1 cellular context compared by ENCODE assay signal in the genomic region with DNA sequence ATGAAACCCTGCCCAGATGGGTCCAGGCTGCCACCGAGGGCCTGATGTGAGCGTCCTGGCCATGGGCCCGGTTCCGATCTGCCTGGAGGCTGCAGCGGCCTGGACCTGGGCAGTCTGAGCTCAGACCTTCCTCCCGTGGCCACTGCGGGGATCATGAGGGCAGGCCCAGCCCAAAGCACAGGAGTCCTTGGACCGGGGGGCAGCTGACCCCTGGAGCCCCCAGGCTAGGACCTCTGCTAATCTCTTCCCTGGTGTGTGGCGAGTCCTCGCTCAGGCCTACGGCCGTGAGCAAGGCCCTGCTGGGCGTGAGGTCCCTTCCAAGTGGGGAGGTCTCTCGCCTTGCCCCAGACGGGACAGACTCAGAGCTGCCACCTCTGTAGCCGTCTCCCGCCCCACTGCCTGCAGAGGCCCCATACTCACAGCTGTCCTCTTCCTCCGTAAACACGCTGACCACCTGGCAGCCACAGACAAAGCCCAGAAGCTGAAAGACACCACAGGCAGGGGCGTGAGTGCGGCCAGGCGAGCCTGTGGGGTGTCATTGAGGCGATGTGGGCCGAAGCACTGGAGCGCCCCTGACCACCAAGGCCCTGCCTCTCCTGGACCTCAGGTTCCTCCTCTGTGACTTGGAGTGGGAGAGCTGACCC.
TF ChIP-seq lines count a peak whose summit lies in the region.

No MANE protein-coding gene starts in this region.

TF ChIP-seq in WTC11, 78 proteins besides CTCF, POLR2A, EP300 and RAD21 (continued from another document):
- TF ChIP-seq, protein P1, sequence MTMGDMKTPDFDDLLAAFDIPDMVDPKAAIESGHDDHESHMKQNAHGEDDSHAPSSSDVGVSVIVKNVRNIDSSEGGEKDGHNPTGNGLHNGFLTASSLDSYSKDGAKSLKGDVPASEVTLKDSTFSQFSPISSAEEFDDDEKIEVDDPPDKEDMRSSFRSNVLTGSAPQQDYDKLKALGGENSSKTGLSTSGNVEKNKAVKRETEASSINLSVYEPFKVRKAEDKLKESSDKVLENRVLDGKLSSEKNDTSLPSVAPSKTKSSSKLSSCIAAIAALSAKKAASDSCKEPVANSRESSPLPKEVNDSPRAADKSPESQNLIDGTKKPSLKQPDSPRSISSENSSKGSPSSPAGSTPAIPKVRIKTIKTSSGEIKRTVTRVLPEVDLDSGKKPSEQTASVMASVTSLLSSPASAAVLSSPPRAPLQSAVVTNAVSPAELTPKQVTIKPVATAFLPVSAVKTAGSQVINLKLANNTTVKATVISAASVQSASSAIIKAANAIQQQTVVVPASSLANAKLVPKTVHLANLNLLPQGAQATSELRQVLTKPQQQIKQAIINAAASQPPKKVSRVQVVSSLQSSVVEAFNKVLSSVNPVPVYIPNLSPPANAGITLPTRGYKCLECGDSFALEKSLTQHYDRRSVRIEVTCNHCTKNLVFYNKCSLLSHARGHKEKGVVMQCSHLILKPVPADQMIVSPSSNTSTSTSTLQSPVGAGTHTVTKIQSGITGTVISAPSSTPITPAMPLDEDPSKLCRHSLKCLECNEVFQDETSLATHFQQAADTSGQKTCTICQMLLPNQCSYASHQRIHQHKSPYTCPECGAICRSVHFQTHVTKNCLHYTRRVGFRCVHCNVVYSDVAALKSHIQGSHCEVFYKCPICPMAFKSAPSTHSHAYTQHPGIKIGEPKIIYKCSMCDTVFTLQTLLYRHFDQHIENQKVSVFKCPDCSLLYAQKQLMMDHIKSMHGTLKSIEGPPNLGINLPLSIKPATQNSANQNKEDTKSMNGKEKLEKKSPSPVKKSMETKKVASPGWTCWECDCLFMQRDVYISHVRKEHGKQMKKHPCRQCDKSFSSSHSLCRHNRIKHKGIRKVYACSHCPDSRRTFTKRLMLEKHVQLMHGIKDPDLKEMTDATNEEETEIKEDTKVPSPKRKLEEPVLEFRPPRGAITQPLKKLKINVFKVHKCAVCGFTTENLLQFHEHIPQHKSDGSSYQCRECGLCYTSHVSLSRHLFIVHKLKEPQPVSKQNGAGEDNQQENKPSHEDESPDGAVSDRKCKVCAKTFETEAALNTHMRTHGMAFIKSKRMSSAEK (CRISPR knock-in tag; IDR thresholded peaks at IDR 0.05; ENCODE audit: borderline replicate concordance): no peak
- TF ChIP-seq RELA (CRISPR knock-in tag; IDR thresholded peaks at IDR 0.05; ENCODE audit: borderline replicate concordance): no peak
- TF ChIP-seq ZNF232 (CRISPR knock-in tag; IDR thresholded peaks at IDR 0.05): no peak
- no peak for TF ChIP-seq CREM (CRISPR knock-in tag; IDR thresholded peaks at IDR 0.05)
- no peak for TF ChIP-seq NR1H2 (CRISPR knock-in tag; IDR thresholded peaks at IDR 0.05)
- no peak for TF ChIP-seq ETV6 (CRISPR knock-in tag; IDR thresholded peaks at IDR 0.05)
- no peak for TF ChIP-seq ATF1 (CRISPR knock-in tag; IDR thresholded peaks at IDR 0.05)
- no peak for TF ChIP-seq ZNF317 (CRISPR knock-in tag; IDR thresholded peaks at IDR 0.05; ENCODE audit: borderline replicate concordance, low read depth)
- no peak for TF ChIP-seq ZNF121 (CRISPR knock-in tag; IDR thresholded peaks at IDR 0.05)
- TF ChIP-seq ZNF416 (CRISPR knock-in tag; IDR thresholded peaks at IDR 0.05): no peak
- TF ChIP-seq NR2C2 (CRISPR knock-in tag; IDR thresholded peaks at IDR 0.05): no peak
- TF ChIP-seq, protein P2, sequence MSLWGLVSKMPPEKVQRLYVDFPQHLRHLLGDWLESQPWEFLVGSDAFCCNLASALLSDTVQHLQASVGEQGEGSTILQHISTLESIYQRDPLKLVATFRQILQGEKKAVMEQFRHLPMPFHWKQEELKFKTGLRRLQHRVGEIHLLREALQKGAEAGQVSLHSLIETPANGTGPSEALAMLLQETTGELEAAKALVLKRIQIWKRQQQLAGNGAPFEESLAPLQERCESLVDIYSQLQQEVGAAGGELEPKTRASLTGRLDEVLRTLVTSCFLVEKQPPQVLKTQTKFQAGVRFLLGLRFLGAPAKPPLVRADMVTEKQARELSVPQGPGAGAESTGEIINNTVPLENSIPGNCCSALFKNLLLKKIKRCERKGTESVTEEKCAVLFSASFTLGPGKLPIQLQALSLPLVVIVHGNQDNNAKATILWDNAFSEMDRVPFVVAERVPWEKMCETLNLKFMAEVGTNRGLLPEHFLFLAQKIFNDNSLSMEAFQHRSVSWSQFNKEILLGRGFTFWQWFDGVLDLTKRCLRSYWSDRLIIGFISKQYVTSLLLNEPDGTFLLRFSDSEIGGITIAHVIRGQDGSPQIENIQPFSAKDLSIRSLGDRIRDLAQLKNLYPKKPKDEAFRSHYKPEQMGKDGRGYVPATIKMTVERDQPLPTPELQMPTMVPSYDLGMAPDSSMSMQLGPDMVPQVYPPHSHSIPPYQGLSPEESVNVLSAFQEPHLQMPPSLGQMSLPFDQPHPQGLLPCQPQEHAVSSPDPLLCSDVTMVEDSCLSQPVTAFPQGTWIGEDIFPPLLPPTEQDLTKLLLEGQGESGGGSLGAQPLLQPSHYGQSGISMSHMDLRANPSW (CRISPR knock-in tag; conservative IDR thresholded peaks at IDR 0.05; ENCODE audit: low read depth): no peak
- no peak for TF ChIP-seq FOXP1 (CRISPR knock-in tag; IDR thresholded peaks at IDR 0.05; ENCODE audit: borderline replicate concordance)
